28 cellular contexts compared by ENCODE assay signal in genomic region chrX:47771473-47771872, GRCh38.
A peak's percentile ranks its signal among the peaks of the same experiment; 100 is the strongest.
DNase-seq lines count a peak whose midpoint lies in the region; ATAC-seq, FAIRE-seq and TF ChIP-seq lines count a peak whose summit lies in the region.
"Had no signal": no experiment of that assay in that cellular context is flagged by ENCODE, and none has a peak within 500 bp of the region (broad histone marks: within the 10 kb centered on the region; RNA-seq: fewer than 3 reads in every experiment).

No MANE protein-coding gene starts in this region.

- H3K27ac ChIP-seq in A549: no peak overlapping the region
- H3K27ac ChIP-seq in astrocyte (ENCODE audit: low read depth, low read length): no peak overlapping the region
- H3K27ac ChIP-seq: BLaER1 treated with 17β-estradiol and CSF1 and Interleukin-3, amounts not matched to agents 10 nM and 100 nM; C4-2B had no signal

- H3K4me1 ChIP-seq in A549: no peaks in the 10 kb centered on the region
- no peaks in the 10 kb centered on the region for H3K4me1 ChIP-seq in astrocyte (ENCODE audit: insufficient read depth, low read length)
- H3K4me1 ChIP-seq: BLaER1 treated with 17β-estradiol and CSF1 and Interleukin-3, amounts not matched to agents 10 nM and 100 nM; Caco-2 had no signal

- no peak overlapping the region for H3K4me2 ChIP-seq in A549
- no peak overlapping the region for H3K4me2 ChIP-seq in astrocyte (ENCODE audit: low read length)
- H3K4me2 ChIP-seq: BLaER1 treated with 17β-estradiol and CSF1 and Interleukin-3, amounts not matched to agents 10 nM and 100 nM had no signal

- TF ChIP-seq CTCF in A549 (IDR thresholded peaks at IDR 0.05): no peak
- no peak for TF ChIP-seq CTCF in D721Med (IDR thresholded peaks at IDR 0.05; ENCODE audit: insufficient read depth, missing control alignments)
- TF ChIP-seq CTCF in astrocyte (IDR thresholded peaks at IDR 0.05; ENCODE audit: insufficient read depth, low read depth, low read length): no peak
- TF ChIP-seq CTCF in chondrocyte (IDR thresholded peaks at IDR 0.05): no peak

- TF ChIP-seq EP300 in A549 (IDR thresholded peaks at IDR 0.05): no peak

- POLR2A ChIA-PET in A549 (lab: Yijun Ruan, JAX): no interaction called here

- H3K36me3 Mint-ChIP-seq in astrocyte (ENCODE audit: low read depth, unreplicated experiment): no peaks in the 10 kb centered on the region
- H3K36me3 Mint-ChIP-seq in chondrocyte (ENCODE audit: low read depth): no peaks in the 10 kb centered on the region
- H3K36me3 Mint-ChIP-seq: CD8-positive, alpha-beta T cell had no signal

- ATAC-seq in A549 (no peak), GM21381 (IDR thresholded peaks at IDR 0.05; ENCODE audit: unreplicated experiment) (no peak), HG03097 (IDR thresholded peaks at IDR 0.05; ENCODE audit: low FRiP score, unreplicated experiment) (no peak)
- ATAC-seq: CD8-positive, alpha-beta T cell; GM12878 had no signal

- H3K4me3 ChIP-seq in A549: no peak overlapping the region
- H3K4me3 ChIP-seq in astrocyte (ENCODE audit: insufficient read depth, low read depth, low read length): no peak overlapping the region
- H3K4me3 ChIP-seq: BLaER1 treated with 17β-estradiol and CSF1 and Interleukin-3, amounts not matched to agents 10 nM and 100 nM; GM12878 had no signal

- CTCF ChIA-PET in A549 (lab: Yijun Ruan, JAX): interaction anchor here (0.5 kb wide), 1 partner anchor 26 kb away, joined by 3 read pairs; no protein-coding TSS in a partner anchor

- H3K79me2 ChIP-seq in astrocyte (ENCODE audit: insufficient read depth, low read length): no peaks in the 10 kb centered on the region

- H3K27me3 ChIP-seq in astrocyte (ENCODE audit: insufficient read depth, low read length): no peaks in the 10 kb centered on the region

- TF ChIP-seq RAD21 in A549 (conservative IDR thresholded peaks at IDR 0.05 in 1 of 2, IDR thresholded peaks at IDR 0.05 in 1 of 2): no peak

- FAIRE-seq in A549 (lab: Jason Lieb, UNC): peak; percentile 63
- FAIRE-seq in D721Med (lab: Jason Lieb, UNC): peak; percentile 82
- FAIRE-seq in astrocyte (lab: Jason Lieb, UNC): peak; percentile 41
- FAIRE-seq: A204.1, GM12878, GM12892, GM18507 had no signal

- H4K20me1 ChIP-seq in astrocyte (ENCODE audit: insufficient read depth, low read length): no peaks in the 10 kb centered on the region
- H4K20me1 ChIP-seq: BLaER1 treated with 17β-estradiol and CSF1 and Interleukin-3, amounts not matched to agents 10 nM and 100 nM had no signal

- no peak for TF ChIP-seq POLR2A in A549 (IDR thresholded peaks at IDR 0.05; ENCODE audit: low read length)

- H3K27me3 Mint-ChIP-seq in astrocyte (ENCODE audit: low read depth, unreplicated experiment) (peaks cover 4% of the 10 kb centered on the region), chondrocyte (ENCODE audit: low read depth) (no peaks in the 10 kb centered on the region)

- H3K9me3 Mint-ChIP-seq in astrocyte (ENCODE audit: unreplicated experiment): peaks cover 3% of the 10 kb centered on the region
- H3K9me3 Mint-ChIP-seq in chondrocyte (ENCODE audit: low read depth): peaks cover 35% of the 10 kb centered on the region
- H3K9me3 Mint-ChIP-seq: CD4-positive, alpha-beta T cell had no signal

- H3K36me3 ChIP-seq in astrocyte (ENCODE audit: insufficient read depth, low read length): no peaks in the 10 kb centered on the region
- H3K36me3 ChIP-seq: BLaER1 treated with 17β-estradiol and CSF1 and Interleukin-3, amounts not matched to agents 10 nM and 100 nM had no signal

- no peak overlapping the region for H3K27ac Mint-ChIP-seq in astrocyte (ENCODE audit: unreplicated experiment)
- H3K27ac Mint-ChIP-seq in chondrocyte (ENCODE audit: unreplicated experiment): no peak overlapping the region
- H3K27ac Mint-ChIP-seq: B cell; CD4-positive, alpha-beta T cell; CD8-positive, alpha-beta T cell had no signal

- H3K9ac ChIP-seq in astrocyte (ENCODE audit: low read length): no peak overlapping the region
- H3K9ac ChIP-seq: BLaER1 treated with 17β-estradiol and CSF1 and Interleukin-3, amounts not matched to agents 10 nM and 100 nM had no signal

- H3K4me1 Mint-ChIP-seq in astrocyte (ENCODE audit: low read depth, unreplicated experiment): no peaks in the 10 kb centered on the region
- H3K4me1 Mint-ChIP-seq in chondrocyte (ENCODE audit: low read depth): no peaks in the 10 kb centered on the region
- H3K4me1 Mint-ChIP-seq: B cell had no signal

- H3K4me3 Mint-ChIP-seq in astrocyte (ENCODE audit: unreplicated experiment): no peak overlapping the region
- no peak overlapping the region for H3K4me3 Mint-ChIP-seq in chondrocyte (ENCODE audit: unreplicated experiment)
- H3K4me3 Mint-ChIP-seq: B cell; CD4-positive, alpha-beta T cell; CD8-positive, alpha-beta T cell had no signal

- 0% methylated on average over 1 of the region's 1 CpG for WGBS in A549 (ENCODE audit: missing lambda C conversion rate)

- H3K9me3 ChIP-seq in A549 (no peaks in the 10 kb centered on the region; the same call in 2 of the 3 replicates), astrocyte (ENCODE audit: insufficient read depth, low read depth, low read length) (peaks cover under 1% of the 10 kb centered on the region)
- H3K9me3 ChIP-seq: Caco-2 had no signal

- no peak overlapping the region for H2AFZ ChIP-seq in astrocyte (ENCODE audit: low read depth, low read length)

- DNase-seq in A549 (ENCODE audit: low read depth in 1 of 2, low spot score in 1 of 2) (no peak), D721Med (ENCODE audit: insufficient read length, low spot score) (no peak), OCI-M1 (lab: John Stamatoyannopoulos, UW) (peak; percentile 7), astrocyte (ENCODE audit: low read depth) (no peak), chondrocyte (ENCODE audit: low spot score) (no peak)
- DNase-seq in stimulated activated CD4-positive, alpha-beta T cell treated with anti-CD3 and anti-CD28 coated beads, Interleukin-2, amount 100 ng/mL, for 48 hours: no peak
- DNase-seq: 8988T; AML-193; Caco-2; Calu3; CD4-positive, alpha-beta T cell; CD8-positive, alpha-beta T cell; DMS 273 treated with DMSO at 0.1 percent for 48 hours; DMS153; DMS53; DMS79; DND-41; EL; GDM1 had no signal

TF ChIP-seq in A549, 52 proteins besides CTCF, POLR2A, EP300 and RAD21 (continues in another document):
- no peak for TF ChIP-seq BHLHE40 (IDR thresholded peaks at IDR 0.05; ENCODE audit: low read depth, low read length)
- no peak for TF ChIP-seq KDM5A (IDR thresholded peaks at IDR 0.05)
- no peak for TF ChIP-seq NR3C1 (IDR thresholded peaks at IDR 0.05)
- TF ChIP-seq, protein P1, sequence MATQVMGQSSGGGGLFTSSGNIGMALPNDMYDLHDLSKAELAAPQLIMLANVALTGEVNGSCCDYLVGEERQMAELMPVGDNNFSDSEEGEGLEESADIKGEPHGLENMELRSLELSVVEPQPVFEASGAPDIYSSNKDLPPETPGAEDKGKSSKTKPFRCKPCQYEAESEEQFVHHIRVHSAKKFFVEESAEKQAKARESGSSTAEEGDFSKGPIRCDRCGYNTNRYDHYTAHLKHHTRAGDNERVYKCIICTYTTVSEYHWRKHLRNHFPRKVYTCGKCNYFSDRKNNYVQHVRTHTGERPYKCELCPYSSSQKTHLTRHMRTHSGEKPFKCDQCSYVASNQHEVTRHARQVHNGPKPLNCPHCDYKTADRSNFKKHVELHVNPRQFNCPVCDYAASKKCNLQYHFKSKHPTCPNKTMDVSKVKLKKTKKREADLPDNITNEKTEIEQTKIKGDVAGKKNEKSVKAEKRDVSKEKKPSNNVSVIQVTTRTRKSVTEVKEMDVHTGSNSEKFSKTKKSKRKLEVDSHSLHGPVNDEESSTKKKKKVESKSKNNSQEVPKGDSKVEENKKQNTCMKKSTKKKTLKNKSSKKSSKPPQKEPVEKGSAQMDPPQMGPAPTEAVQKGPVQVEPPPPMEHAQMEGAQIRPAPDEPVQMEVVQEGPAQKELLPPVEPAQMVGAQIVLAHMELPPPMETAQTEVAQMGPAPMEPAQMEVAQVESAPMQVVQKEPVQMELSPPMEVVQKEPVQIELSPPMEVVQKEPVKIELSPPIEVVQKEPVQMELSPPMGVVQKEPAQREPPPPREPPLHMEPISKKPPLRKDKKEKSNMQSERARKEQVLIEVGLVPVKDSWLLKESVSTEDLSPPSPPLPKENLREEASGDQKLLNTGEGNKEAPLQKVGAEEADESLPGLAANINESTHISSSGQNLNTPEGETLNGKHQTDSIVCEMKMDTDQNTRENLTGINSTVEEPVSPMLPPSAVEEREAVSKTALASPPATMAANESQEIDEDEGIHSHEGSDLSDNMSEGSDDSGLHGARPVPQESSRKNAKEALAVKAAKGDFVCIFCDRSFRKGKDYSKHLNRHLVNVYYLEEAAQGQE (IDR thresholded peaks at IDR 0.05): no peak
- TF ChIP-seq, protein P2, sequence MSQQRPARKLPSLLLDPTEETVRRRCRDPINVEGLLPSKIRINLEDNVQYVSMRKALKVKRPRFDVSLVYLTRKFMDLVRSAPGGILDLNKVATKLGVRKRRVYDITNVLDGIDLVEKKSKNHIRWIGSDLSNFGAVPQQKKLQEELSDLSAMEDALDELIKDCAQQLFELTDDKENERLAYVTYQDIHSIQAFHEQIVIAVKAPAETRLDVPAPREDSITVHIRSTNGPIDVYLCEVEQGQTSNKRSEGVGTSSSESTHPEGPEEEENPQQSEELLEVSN (IDR thresholded peaks at IDR 0.05; ENCODE audit: borderline replicate concordance, low read depth): no peak
- TF ChIP-seq, protein P3, sequence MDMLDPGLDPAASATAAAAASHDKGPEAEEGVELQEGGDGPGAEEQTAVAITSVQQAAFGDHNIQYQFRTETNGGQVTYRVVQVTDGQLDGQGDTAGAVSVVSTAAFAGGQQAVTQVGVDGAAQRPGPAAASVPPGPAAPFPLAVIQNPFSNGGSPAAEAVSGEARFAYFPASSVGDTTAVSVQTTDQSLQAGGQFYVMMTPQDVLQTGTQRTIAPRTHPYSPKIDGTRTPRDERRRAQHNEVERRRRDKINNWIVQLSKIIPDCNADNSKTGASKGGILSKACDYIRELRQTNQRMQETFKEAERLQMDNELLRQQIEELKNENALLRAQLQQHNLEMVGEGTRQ (IDR thresholded peaks at IDR 0.05): no peak
- no peak for TF ChIP-seq SMC3 (IDR thresholded peaks at IDR 0.05)
- no peak for TF ChIP-seq FOSB (CRISPR knock-in tag; IDR thresholded peaks at IDR 0.05)
- TF ChIP-seq, protein P4, sequence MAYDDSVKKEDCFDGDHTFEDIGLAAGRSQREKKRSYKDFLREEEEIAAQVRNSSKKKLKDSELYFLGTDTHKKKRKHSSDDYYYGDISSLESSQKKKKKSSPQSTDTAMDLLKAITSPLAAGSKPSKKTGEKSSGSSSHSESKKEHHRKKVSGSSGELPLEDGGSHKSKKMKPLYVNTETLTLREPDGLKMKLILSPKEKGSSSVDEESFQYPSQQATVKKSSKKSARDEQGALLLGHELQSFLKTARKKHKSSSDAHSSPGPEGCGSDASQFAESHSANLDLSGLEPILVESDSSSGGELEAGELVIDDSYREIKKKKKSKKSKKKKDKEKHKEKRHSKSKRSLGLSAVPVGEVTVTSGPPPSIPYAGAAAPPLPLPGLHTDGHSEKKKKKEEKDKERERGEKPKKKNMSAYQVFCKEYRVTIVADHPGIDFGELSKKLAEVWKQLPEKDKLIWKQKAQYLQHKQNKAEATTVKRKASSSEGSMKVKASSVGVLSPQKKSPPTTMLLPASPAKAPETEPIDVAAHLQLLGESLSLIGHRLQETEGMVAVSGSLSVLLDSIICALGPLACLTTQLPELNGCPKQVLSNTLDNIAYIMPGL (CRISPR knock-in tag; IDR thresholded peaks at IDR 0.05; ENCODE audit: borderline replicate concordance): no peak
